Comparison of ENCODE assay signal across 13 cellular contexts in the genomic region with DNA sequence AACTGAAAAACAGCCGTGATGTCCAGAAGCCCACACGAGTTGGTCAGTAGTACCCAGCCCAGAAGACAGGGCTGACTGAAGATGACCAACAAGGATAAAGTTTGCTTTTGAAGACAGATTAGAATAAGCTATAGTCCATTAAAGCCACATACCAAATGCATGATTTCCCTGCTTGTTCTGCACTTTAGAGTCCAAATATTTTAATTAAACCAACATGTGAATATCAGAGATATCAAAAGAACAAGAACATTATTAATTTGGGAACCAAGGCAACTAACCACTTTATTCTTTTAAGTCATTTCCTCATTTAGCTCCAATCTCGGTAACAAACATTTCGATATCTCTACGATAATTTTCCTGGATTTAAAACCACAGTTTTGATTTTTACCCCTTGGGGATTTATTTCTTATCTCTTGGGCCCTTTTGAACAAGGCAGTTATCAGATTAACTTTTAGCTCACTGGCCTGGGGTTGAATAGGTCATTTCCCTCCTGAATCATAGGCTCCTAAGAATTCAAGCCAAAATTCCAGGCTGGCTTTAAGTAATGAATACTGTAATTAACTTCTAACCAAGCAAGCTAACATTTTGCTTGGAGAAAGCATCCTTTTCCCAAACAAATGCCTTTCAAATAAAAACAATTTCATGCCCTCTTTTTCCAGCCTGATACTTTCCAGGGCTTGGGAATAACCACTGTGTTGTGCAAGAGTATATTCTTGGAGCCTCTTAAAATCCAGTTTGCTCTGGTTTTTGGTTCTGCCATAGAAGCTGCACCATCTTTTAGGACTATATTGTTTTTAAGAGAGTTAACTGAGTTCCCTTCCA.
DNase-seq lines count a peak whose midpoint lies in the region; ATAC-seq, FAIRE-seq and TF ChIP-seq lines count a peak whose summit lies in the region.
"Had no signal": no experiment of that assay in that cellular context is flagged by ENCODE, and none has a peak within 500 bp of the region (broad histone marks: within the 10 kb centered on the region; RNA-seq: fewer than 3 reads in every experiment).

No MANE protein-coding gene starts in this region.

- no peaks in the 10 kb centered on the region for H3K9me3 Mint-ChIP-seq in astrocyte (ENCODE audit: unreplicated experiment)
- H3K9me3 Mint-ChIP-seq: activated CD4-positive, alpha-beta T cell treated with anti-CD3 and anti-CD28 coated beads, Interleukin-2, amount 10 ng/mL, durations not matched to agents 7 days and 5 days had no signal

- H3K4me1 ChIP-seq in astrocyte (ENCODE audit: insufficient read depth, low read length) (peaks cover 16% of the 10 kb centered on the region), gastrocnemius medialis (peaks cover 0 to 6% of the 10 kb centered on the region in 2 donors)
- H3K4me1 ChIP-seq: BLaER1 had no signal

- no peak overlapping the region for H3K4me3 Mint-ChIP-seq in astrocyte (ENCODE audit: unreplicated experiment)
- H3K4me3 Mint-ChIP-seq: activated CD4-positive, alpha-beta T cell treated with anti-CD3 and anti-CD28 coated beads, Interleukin-2, amount 10 ng/mL, durations not matched to agents 7 days and 5 days had no signal

- TF ChIP-seq CTCF in astrocyte (IDR thresholded peaks at IDR 0.05; ENCODE audit: insufficient read depth, low read depth, low read length) (no peak), gastrocnemius medialis (IDR thresholded peaks at IDR 0.05 in 4 of 5, conservative IDR thresholded peaks at IDR 0.05 in 1 of 5) (no peak), GM10248 (IDR thresholded peaks at IDR 0.05; ENCODE audit: control extremely low read depth, extremely low read depth, low read depth, missing control alignments) (no peak)

- TF ChIP-seq POLR2A in gastrocnemius medialis (IDR thresholded peaks at IDR 0.05) = no peak

- H3K9ac ChIP-seq in astrocyte (ENCODE audit: low read length) = no peak overlapping the region
- H3K9ac ChIP-seq: BLaER1 had no signal

- H3K27me3 ChIP-seq in astrocyte (ENCODE audit: insufficient read depth, low read length) = no peaks in the 10 kb centered on the region
- H3K27me3 ChIP-seq in gastrocnemius medialis = no peaks in the 10 kb centered on the region
- H3K27me3 ChIP-seq: BLaER1, dorsolateral prefrontal cortex had no signal

- peaks cover 18% of the 10 kb centered on the region for H3K4me1 Mint-ChIP-seq in astrocyte (ENCODE audit: low read depth, unreplicated experiment)
- H3K4me1 Mint-ChIP-seq: activated CD4-positive, alpha-beta T cell treated with anti-CD3 and anti-CD28 coated beads, Interleukin-2, amount 10 ng/mL, durations not matched to agents 7 days and 5 days had no signal

- H3K27ac Mint-ChIP-seq in astrocyte (ENCODE audit: unreplicated experiment) = no peak overlapping the region
- H3K27ac Mint-ChIP-seq: activated CD4-positive, alpha-beta T cell treated with anti-CD3 and anti-CD28 coated beads, Interleukin-2, amount 10 ng/mL, durations not matched to agents 7 days and 5 days had no signal

- no peaks in the 10 kb centered on the region for H3K36me3 ChIP-seq in astrocyte (ENCODE audit: insufficient read depth, low read length)
- H3K36me3 ChIP-seq in gastrocnemius medialis = no peaks in the 10 kb centered on the region
- H3K36me3 ChIP-seq: BLaER1 had no signal

- no peaks in the 10 kb centered on the region for H3K79me2 ChIP-seq in astrocyte (ENCODE audit: insufficient read depth, low read length)

- FAIRE-seq in astrocyte (lab: Jason Lieb, UNC) = peak; percentile 17
- FAIRE-seq: G401.6 had no signal

- H3K36me3 Mint-ChIP-seq in astrocyte (ENCODE audit: low read depth, unreplicated experiment) = peaks cover 2% of the 10 kb centered on the region

- ATAC-seq in left ventricle myocardium superior (peak; percentile 55), gastrocnemius medialis (peak in 1 of 2 donors; percentile 37), HG02623 (IDR thresholded peaks at IDR 0.05; ENCODE audit: unreplicated experiment) (no peak)
- no peak for ATAC-seq in activated CD4-positive, CD25-positive, alpha-beta regulatory T cell treated with anti-CD3 and anti-CD28 coated beads, Interleukin-2, amount 50 U/mL, for 24 hours

- intact Hi-C loops in left ventricle myocardium superior (cut with micrococcal nuclease) = no loop called here
- intact Hi-C loops in gastrocnemius medialis (cut with DNase I; ENCODE audit: low total_unique reads) = no loop called here

- peak overlapping the region; percentile 7 for H3K4me2 ChIP-seq in astrocyte (ENCODE audit: low read length)
- H3K4me2 ChIP-seq: BLaER1 had no signal

- H4K20me1 ChIP-seq in astrocyte (ENCODE audit: insufficient read depth, low read length) = no peaks in the 10 kb centered on the region
- H4K20me1 ChIP-seq: BLaER1 had no signal

- H3K9me3 ChIP-seq in astrocyte (ENCODE audit: insufficient read depth, low read depth, low read length) = no peaks in the 10 kb centered on the region
- no peaks in the 10 kb centered on the region for H3K9me3 ChIP-seq in gastrocnemius medialis
- H3K9me3 ChIP-seq: BLaER1 had no signal

- POLR2A ChIA-PET in GM10248 (lab: Yijun Ruan, JAX) = no interaction called here

- DNase-seq in EH (ENCODE audit: low read depth) (peak; percentile 89), astrocyte (ENCODE audit: low read depth) (peak; percentile 78), left ventricle myocardium superior (no peak), gastrocnemius medialis (no peak), GM10248 (ENCODE audit: extremely low spot score) (no peak), NCI-H774 (lab: John Stamatoyannopoulos, UW) (no peak)
- DNase-seq: activated CD4-positive, alpha-beta T cell treated with anti-CD3 and anti-CD28 coated beads, Interleukin-2, amount 10 ng/mL, durations not matched to agents 7 days and 5 days; activated naive CD4-positive, alpha-beta T cell treated with anti-CD3 and anti-CD28 coated beads, Interleukin-2, amount 50 U/mL, for 16 hours; dorsolateral prefrontal cortex had no signal

- CTCF ChIA-PET in GM10248 (lab: Yijun Ruan, JAX) = interaction anchor here (1.5 kb wide), 1 partner anchor 11 kb away, joined by 3 read pairs; no protein-coding TSS in a partner anchor

- no peak overlapping the region for H2AFZ ChIP-seq in astrocyte (ENCODE audit: low read depth, low read length)

- H3K4me3 ChIP-seq in astrocyte (ENCODE audit: insufficient read depth, low read depth, low read length) (no peak overlapping the region), gastrocnemius medialis (no peak overlapping the region)
- H3K4me3 ChIP-seq: BLaER1, dorsolateral prefrontal cortex had no signal

- peaks cover 5% of the 10 kb centered on the region for H3K27me3 Mint-ChIP-seq in astrocyte (ENCODE audit: low read depth, unreplicated experiment)

- in situ Hi-C loops in gastrocnemius medialis (cut with MboI; ENCODE audit: low sequenced_read_pairs in 4 of 4) = no loop called here

- H3K27ac ChIP-seq in astrocyte (ENCODE audit: low read depth, low read length) (no peak overlapping the region), gastrocnemius medialis (peak overlapping the region; percentile 15 to 51 (median 26))
- H3K27ac ChIP-seq: BLaER1 had no signal

Comparison
In these comparisons a context has a peak if more than half of its experiments do, and no peak if none do; other contexts are left out.
1. DNase-seq: peak in EH (single experiment) and astrocyte (single experiment); none in left ventricle myocardium superior (single experiment), gastrocnemius medialis (0 of 2), GM10248 (single experiment) and NCI-H774 (single experiment).